In the genomic region with DNA sequence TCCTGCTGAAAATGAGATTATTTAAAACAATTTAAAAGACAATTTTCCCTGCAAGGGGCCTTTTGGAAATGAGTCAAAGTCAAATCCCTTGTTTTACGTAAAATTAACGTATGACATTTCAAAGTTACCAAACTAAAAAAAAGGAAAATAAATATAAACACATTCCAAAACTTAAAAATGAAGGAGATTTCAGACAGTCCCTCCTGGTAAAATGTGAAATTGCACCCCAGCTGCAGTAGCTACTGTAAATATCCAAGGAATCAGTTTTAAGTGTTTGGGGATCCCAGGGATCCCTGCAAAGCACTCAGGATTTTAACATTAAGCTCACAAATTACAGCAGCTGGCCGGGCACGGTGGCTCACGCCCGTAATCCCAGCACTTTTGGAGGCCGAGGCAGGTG, we compare ENCODE assay signal across 16 cellular contexts.
DNase-seq lines count a peak whose midpoint lies in the region; FAIRE-seq and TF ChIP-seq lines count a peak whose summit lies in the region.
"Had no signal": no experiment of that assay in that cellular context is flagged by ENCODE, and none has a peak within 500 bp of the region (broad histone marks: within the 10 kb centered on the region; RNA-seq: fewer than 3 reads in every experiment).

No MANE protein-coding gene starts in this region.

- TF ChIP-seq POLR2A in breast epithelium (IDR thresholded peaks at IDR 0.05): no peak

- H3K27me3 ChIP-seq in HL-60 (ENCODE audit: insufficient read depth, poor library complexity, severe bottlenecking) (no peaks in the 10 kb centered on the region), breast epithelium (no peaks in the 10 kb centered on the region), keratinocyte (ENCODE audit: control insufficient read depth, extremely low read depth, insufficient read depth, low read length) (no peaks in the 10 kb centered on the region), skeletal muscle tissue (ENCODE audit: control insufficient read depth in 3 of 3, insufficient read depth in 3 of 3, low read length in 3 of 3) (no peaks in the 10 kb centered on the region)

- H3K9me3 ChIP-seq in breast epithelium: no peaks in the 10 kb centered on the region
- no peaks in the 10 kb centered on the region for H3K9me3 ChIP-seq in keratinocyte (ENCODE audit: control insufficient read depth, low read depth, low read length)
- no peaks in the 10 kb centered on the region for H3K9me3 ChIP-seq in skeletal muscle tissue (ENCODE audit: control insufficient read depth in 3 of 3, low read length in 3 of 3)

- H3K4me2 ChIP-seq in keratinocyte (ENCODE audit: control insufficient read depth, extremely low read depth, insufficient read depth, low read depth, low read length): no peak overlapping the region

- no peaks in the 10 kb centered on the region for H4K20me1 ChIP-seq in keratinocyte (ENCODE audit: control insufficient read depth, extremely low read depth, insufficient read depth, low read length)

- H3K9me3 Mint-ChIP-seq in activated CD4-positive, alpha-beta memory T cell treated with anti-CD3 and anti-CD28 coated beads for 36 hours: no peaks in the 10 kb centered on the region

- DNase-seq in HL-60 (ENCODE audit: low read depth in 1 of 2, low spot score in 1 of 2): no peak
- DNase-seq in breast epithelium (ENCODE audit: low spot score in 2 of 2): no peak
- DNase-seq in keratinocyte (ENCODE audit: low read depth, low spot score): no peak
- DNase-seq in islet precursor cell: no peak
- no peak for DNase-seq in activated CD4-positive, alpha-beta memory T cell treated with anti-CD3 and anti-CD28 coated beads for 36 hours
- no peak for DNase-seq in SHP77 (lab: John Stamatoyannopoulos, UW)
- DNase-seq in occipital lobe (lab: John Stamatoyannopoulos, UW): no peak
- DNase-seq: activated CD4-positive, alpha-beta T cell treated with anti-CD3 and anti-CD28 coated beads, Interleukin-2, amount 50 U/mL, for 4 hours; activated effector memory CD4-positive, alpha-beta T cell treated with anti-CD3 and anti-CD28 coated beads, Interleukin-2, amount 50 U/mL, for 16 hours; Karpas-422; stimulated activated CD4-positive, alpha-beta T cell treated with anti-CD3 and anti-CD28 coated beads, Interleukin-4, amount 100 ng/mL, for 1 hour; stimulated activated naive CD4-positive, alpha-beta T cell; T-helper 17 cell had no signal

- TF ChIP-seq CTCF in HL-60 (IDR thresholded peaks at IDR 0.05; ENCODE audit: insufficient read depth, low read length) (no peak), breast epithelium (IDR thresholded peaks at IDR 0.05) (no peak), keratinocyte (optimal IDR thresholded peaks at IDR 0.05 in 1 of 3, IDR thresholded peaks at IDR 0.05 in 1 of 3, conservative IDR thresholded peaks at IDR 0.05 in 1 of 3; ENCODE audit: extremely low read depth in 1 of 3, insufficient read depth in 2 of 3, low read length in 3 of 3) (peak in 1 of 3 experiments; percentile 19)

- CTCF ChIA-PET in activated CD4-positive, alpha-beta memory T cell treated with anti-CD3 and anti-CD28 coated beads for 36 hours (lab: Charles Lee): no interaction called here

- peaks cover 13% of the 10 kb centered on the region for H3K27me3 Mint-ChIP-seq in activated CD4-positive, alpha-beta memory T cell treated with anti-CD3 and anti-CD28 coated beads for 36 hours

- intact Hi-C loops in breast epithelium (cut with DNase I; ENCODE audit: low total_unique reads): no loop called here
- intact Hi-C loops in activated CD4-positive, alpha-beta memory T cell treated with anti-CD3 and anti-CD28 coated beads for 36 hours (cut with micrococcal nuclease): no loop called here

- H3K36me3 ChIP-seq in breast epithelium: no peaks in the 10 kb centered on the region
- peaks cover 5 to 9% of the 10 kb centered on the region in 2 experiments for H3K36me3 ChIP-seq in keratinocyte (ENCODE audit: control insufficient read depth in 2 of 2, extremely low read depth in 1 of 2, insufficient read depth in 2 of 2, low read length in 2 of 2)
- peaks cover 0 to 4% (median 2%) of the 10 kb centered on the region in 3 donors for H3K36me3 ChIP-seq in skeletal muscle tissue (ENCODE audit: control insufficient read depth in 3 of 3, insufficient read depth in 3 of 3, low read length in 3 of 3)

- H3K36me3 Mint-ChIP-seq in activated CD4-positive, alpha-beta memory T cell treated with anti-CD3 and anti-CD28 coated beads for 36 hours: no peaks in the 10 kb centered on the region

- H3K9ac ChIP-seq in keratinocyte (ENCODE audit: control insufficient read depth, extremely low read depth, insufficient read depth, low read length) (no peak overlapping the region), skeletal muscle tissue (ENCODE audit: low read depth in 1 of 3, low read length in 3 of 3) (no peak overlapping the region)

- no peak overlapping the region for H2AFZ ChIP-seq in keratinocyte (ENCODE audit: control insufficient read depth, low read length)

- H3K4me3 ChIP-seq in HL-60 (replicated peaks; ENCODE audit: insufficient read depth, low read length) (no peak overlapping the region), breast epithelium (no peak overlapping the region), keratinocyte (ENCODE audit: control insufficient read depth in 2 of 3, extremely low read depth in 1 of 3, insufficient read depth in 2 of 3, low read depth in 1 of 3, low read length in 3 of 3) (no peak overlapping the region), skeletal muscle tissue (ENCODE audit: low read length in 3 of 3) (no peak overlapping the region)

- POLR2A ChIA-PET in activated CD4-positive, alpha-beta memory T cell treated with anti-CD3 and anti-CD28 coated beads for 36 hours (lab: Charles Lee): no interaction called here

- H3K4me1 ChIP-seq in breast epithelium (no peaks in the 10 kb centered on the region), keratinocyte (ENCODE audit: control insufficient read depth, extremely low read depth, insufficient read depth, low read length) (peaks cover 11% of the 10 kb centered on the region), skeletal muscle tissue (ENCODE audit: control insufficient read depth in 3 of 3, insufficient read depth in 3 of 3, low read length in 3 of 3) (peaks cover 11 to 19% (median 17%) of the 10 kb centered on the region in 3 donors)

- H3K9me1 ChIP-seq in keratinocyte (ENCODE audit: control insufficient read depth, extremely low read depth, insufficient read depth, low read length): peaks cover 2% of the 10 kb centered on the region

- peak overlapping the region; percentile 71 for H3K27ac ChIP-seq in HL-60 (replicated peaks)
- peak overlapping the region; percentile 84 to 87 for H3K27ac ChIP-seq in breast epithelium
- H3K27ac ChIP-seq in keratinocyte (ENCODE audit: control insufficient read depth, insufficient read depth, low read length): peak overlapping the region; percentile 11
- peak overlapping the region; percentile 55 for H3K27ac ChIP-seq in skeletal muscle tissue (ENCODE audit: low read depth, low read length)
- H3K27ac ChIP-seq: C4-2B had no signal

- no peak for FAIRE-seq in keratinocyte (lab: Jason Lieb, UNC)
- FAIRE-seq: GM18507 had no signal

- H3K4me3 Mint-ChIP-seq in activated CD4-positive, alpha-beta memory T cell treated with anti-CD3 and anti-CD28 coated beads for 36 hours: no peak overlapping the region
- H3K4me3 Mint-ChIP-seq: T-helper 17 cell had no signal

- H3K79me2 ChIP-seq in keratinocyte (ENCODE audit: control insufficient read depth, insufficient read depth, low read length): peaks cover 90% of the 10 kb centered on the region

- no peak overlapping the region for H3K27ac Mint-ChIP-seq in activated CD4-positive, alpha-beta memory T cell treated with anti-CD3 and anti-CD28 coated beads for 36 hours
- H3K27ac Mint-ChIP-seq: T-helper 17 cell had no signal

- H3K4me1 Mint-ChIP-seq in activated CD4-positive, alpha-beta memory T cell treated with anti-CD3 and anti-CD28 coated beads for 36 hours (ENCODE audit: low read depth): no peaks in the 10 kb centered on the region

- dilution Hi-C loops in keratinocyte (cut with MboI; ENCODE audit: extremely low pct_ligation_motif_present, low sequenced_read_pairs): no loop called here

Comparison
In these comparisons a context has a peak if more than half of its experiments do, and no peak if none do; other contexts are left out.
1. H3K27ac ChIP-seq: peak in every context shown above with its lines; median percentile 86 in breast epithelium; 71 in HL-60; 55 in skeletal muscle tissue; 11 in keratinocyte.